ENCODE assay signal across 23 cellular contexts in genomic region chr2:42316910-42317309, GRCh38. TPM values are rescaled to one million over a fixed set of nuclear protein-coding genes. Genes with fewer than 3 reads are reported as not detected.
DNase-seq lines count a peak whose midpoint lies in the region; ATAC-seq and TF ChIP-seq lines count a peak whose summit lies in the region.
"Had no signal": no experiment of that assay in that cellular context is flagged by ENCODE, and none has a peak within 500 bp of the region (broad histone marks: within the 10 kb centered on the region; RNA-seq: fewer than 3 reads in every experiment).

No MANE protein-coding gene starts in this region.

- dilution Hi-C loops in IMR-90 (cut with HindIII; ENCODE audit: low sequenced_read_pairs, unreplicated experiment) = no loop called here

- peak overlapping the region; percentile 25; the same call in 1 of the 2 replicates for H2BK120ac ChIP-seq in IMR-90 (ENCODE audit: low read depth, low read length)

- peak overlapping the region; percentile 24; the same call in 1 of the 2 replicates for H3K18ac ChIP-seq in IMR-90 (ENCODE audit: low read depth, low read length)

- no peak for TF ChIP-seq POLR2A in IMR-90 (IDR thresholded peaks at IDR 0.05; ENCODE audit: low read depth, low read length)

- no peak overlapping the region; a peak in 1 of 4 replicates for H4K8ac ChIP-seq in IMR-90 (ENCODE audit: low read depth in 2 of 2, low read length in 2 of 2)

- no peak overlapping the region; the same call in 1 of the 2 replicates for H4K5ac ChIP-seq in IMR-90 (ENCODE audit: low read depth, low read length)

- no TSS peak for BruUV-seq in IMR-90 (replicated peaks; lab: Mats Ljungman, UMichigan)

- H3K27ac Mint-ChIP-seq in activated T-cell treated with anti-CD3 and anti-CD28 coated beads, Interleukin-2, amount 50 U/mL, for 72 hours = peak overlapping the region; percentile 77
- peak overlapping the region; percentile 31 to 82 (median 38) for H3K27ac Mint-ChIP-seq in CD4-positive, CD25-positive, alpha-beta regulatory T cell
- H3K27ac Mint-ChIP-seq in naive thymus-derived CD8-positive, alpha-beta T cell = peak overlapping the region in 8 of 10 donors; percentile 19 to 75 (median 71)

- no CpG with 5 or more reads among the region's 3 CpGs for WGBS in IMR-90 (ENCODE audit: extremely low coverage in 2 of 2, insufficient read length in 1 of 2), 2 experiments

- H3K9me3 Mint-ChIP-seq in activated T-cell treated with anti-CD3 and anti-CD28 coated beads, Interleukin-2, amount 50 U/mL, for 72 hours = no peaks in the 10 kb centered on the region
- H3K9me3 Mint-ChIP-seq in CD4-positive, CD25-positive, alpha-beta regulatory T cell = no peaks in the 10 kb centered on the region
- no peaks in the 10 kb centered on the region for H3K9me3 Mint-ChIP-seq in naive thymus-derived CD8-positive, alpha-beta T cell
- H3K9me3 Mint-ChIP-seq: IgD-negative memory B cell had no signal

- DNase-seq in activated T-cell treated with anti-CD3 and anti-CD28 coated beads, Interleukin-2, amount 50 U/mL, for 72 hours = no peak
- DNase-seq in activated T-cell treated with anti-CD3 and anti-CD28 coated beads, Interleukin-2, amount 50 U/mL, for 48 hours = no peak
- no peak for DNase-seq in CD4-positive, CD25-positive, alpha-beta regulatory T cell
- no peak for DNase-seq in IMR-90
- no peak for DNase-seq in naive thymus-derived CD8-positive, alpha-beta T cell
- DNase-seq in effector CD4-positive, alpha-beta T cell = no peak
- DNase-seq in LoVo (ENCODE audit: low spot score) = no peak
- DNase-seq in SKM-1 (lab: John Stamatoyannopoulos, UW; ENCODE audit: unreplicated experiment) = no peak
- DNase-seq: C1 segment of cervical spinal cord, COR-L47, DMS 273 treated with DMSO at 0.1 percent for 48 hours, GDM1, H7, Karpas-422, MG63, NCI-H1048, NCI-H1436, NCI-H1930, NCI-H226, NCI-H524, NCI-H82, SHP77 had no signal

- H3K27me3 ChIP-seq in CD4-positive, CD25-positive, alpha-beta regulatory T cell (ENCODE audit: control insufficient read depth, insufficient read depth, low read length) = no peaks in the 10 kb centered on the region
- H3K27me3 ChIP-seq in IMR-90 (ENCODE audit: control insufficient read depth, insufficient read depth, low read length) = no peaks in the 10 kb centered on the region
- H3K27me3 ChIP-seq: MG63 had no signal

- H3K4me3 Mint-ChIP-seq in activated T-cell treated with anti-CD3 and anti-CD28 coated beads, Interleukin-2, amount 50 U/mL, for 72 hours = no peak overlapping the region
- H3K4me3 Mint-ChIP-seq in CD4-positive, CD25-positive, alpha-beta regulatory T cell = no peak overlapping the region
- H3K4me3 Mint-ChIP-seq in naive thymus-derived CD8-positive, alpha-beta T cell = no peak overlapping the region
- H3K4me3 Mint-ChIP-seq: IgD-negative memory B cell had no signal

- H3K14ac ChIP-seq in IMR-90 (replicated peaks; ENCODE audit: low read depth, low read length) = no peak overlapping the region

- peak overlapping the region; percentile 46; the same call in 1 of the 2 replicates for H2BK20ac ChIP-seq in IMR-90 (ENCODE audit: low read depth, low read length)

- H2AFZ ChIP-seq in IMR-90 (replicated peaks; ENCODE audit: low read length, poor library complexity) = no peak overlapping the region

- no peaks in the 10 kb centered on the region for H4K20me1 ChIP-seq in IMR-90 (ENCODE audit: insufficient read depth, low read length)

- H3K4ac ChIP-seq in IMR-90 (ENCODE audit: low read depth, low read length) = 0 out of 2 replicates have a peak overlapping the region, but pooled peaks have one; percentile 3

- peaks cover 4 to 25% of the 10 kb centered on the region in 2 donors for H3K36me3 Mint-ChIP-seq in activated T-cell treated with anti-CD3 and anti-CD28 coated beads, Interleukin-2, amount 50 U/mL, for 72 hours (ENCODE audit: insufficient read depth in 2 of 2)
- H3K36me3 Mint-ChIP-seq in CD4-positive, CD25-positive, alpha-beta regulatory T cell = peaks cover 38% of the 10 kb centered on the region
- H3K36me3 Mint-ChIP-seq in naive thymus-derived CD8-positive, alpha-beta T cell = peaks cover 18 to 70% (median 26%) of the 10 kb centered on the region in 3 donors

- H3K4me2 ChIP-seq in IMR-90 (ENCODE audit: low read depth, low read length) = no peak overlapping the region

- in situ Hi-C loops in IMR-90 (cut with MboI; ENCODE audit: low sequenced_read_pairs) = no loop called here

- peak overlapping the region; percentile 38 for H2BK5ac ChIP-seq in IMR-90 (ENCODE audit: low read depth, low read length, poor library complexity, severe bottlenecking)

- peaks cover 25% of the 10 kb centered on the region for H3K4me1 Mint-ChIP-seq in activated T-cell treated with anti-CD3 and anti-CD28 coated beads, Interleukin-2, amount 50 U/mL, for 72 hours (ENCODE audit: low read depth)
- peaks cover 23 to 37% (median 27%) of the 10 kb centered on the region in 4 donors for H3K4me1 Mint-ChIP-seq in CD4-positive, CD25-positive, alpha-beta regulatory T cell
- H3K4me1 Mint-ChIP-seq in naive thymus-derived CD8-positive, alpha-beta T cell = peaks cover 8 to 30% (median 17%) of the 10 kb centered on the region in 4 donors
- H3K4me1 Mint-ChIP-seq: IgD-negative memory B cell had no signal

- ATAC-seq in activated T-cell treated with anti-CD3 and anti-CD28 coated beads, Interleukin-2, amount 50 U/mL, for 72 hours (replicated peaks in 1 of 2) = no peak
- no peak for ATAC-seq in CD4-positive, CD25-positive, alpha-beta regulatory T cell (ENCODE audit: low read depth in 2 of 2)
- ATAC-seq in IMR-90 (ENCODE audit: low read depth) = no peak
- no peak for ATAC-seq in naive thymus-derived CD8-positive, alpha-beta T cell

- no peak overlapping the region for H3K4me3 ChIP-seq in CD4-positive, CD25-positive, alpha-beta regulatory T cell (ENCODE audit: low read depth, low read length)
- no peak overlapping the region for H3K4me3 ChIP-seq in IMR-90 (ENCODE audit: insufficient read depth, low read depth, low read length)
- H3K4me3 ChIP-seq: MG63 had no signal

- peaks cover 12% of the 10 kb centered on the region for H3K9me1 ChIP-seq in IMR-90 (ENCODE audit: insufficient read depth, low read length)

- H3K27me3 Mint-ChIP-seq in activated T-cell treated with anti-CD3 and anti-CD28 coated beads, Interleukin-2, amount 50 U/mL, for 72 hours (ENCODE audit: low read depth) = no peaks in the 10 kb centered on the region
- H3K27me3 Mint-ChIP-seq in CD4-positive, CD25-positive, alpha-beta regulatory T cell = no peaks in the 10 kb centered on the region
- no peaks in the 10 kb centered on the region for H3K27me3 Mint-ChIP-seq in naive thymus-derived CD8-positive, alpha-beta T cell
- H3K27me3 Mint-ChIP-seq: IgD-negative memory B cell had no signal

- H3K79me1 ChIP-seq in IMR-90 (ENCODE audit: low read depth in 1 of 2, low read length in 2 of 2) = peaks cover 0 to 18% of the 10 kb centered on the region in 2 experiments; a peak in 2 of 4 replicates

- intact Hi-C loops in IMR-90 (cut with micrococcal nuclease) = no loop called here

- CTCF ChIA-PET in IMR-90 (lab: Yijun Ruan, JAX) = interaction anchor here (0.6 to 0.8 kb wide), 2 partner anchors 11 to 365 kb away, joined by 3 read pairs; no protein-coding TSS in a partner anchor

- peak overlapping the region; percentile 5 for H3K27ac ChIP-seq in CD4-positive, CD25-positive, alpha-beta regulatory T cell (ENCODE audit: insufficient read depth, low read length, poor library complexity, severe bottlenecking)
- H3K27ac ChIP-seq in IMR-90 (ENCODE audit: insufficient read depth, low read length) = no peak overlapping the region

- peak overlapping the region; percentile 78 for H2AK5ac ChIP-seq in IMR-90 (ENCODE audit: low read depth, low read length)

- no peak overlapping the region for H2AK9ac ChIP-seq in IMR-90 (replicated peaks; ENCODE audit: low read depth, low read length, poor library complexity)

- no peak overlapping the region for H3K56ac ChIP-seq in IMR-90 (ENCODE audit: extremely low read depth, insufficient read depth, low read length)

- H3K23ac ChIP-seq in IMR-90 (ENCODE audit: low read depth, low read length) = no peak overlapping the region

- no peak for TF ChIP-seq RAD21 in IMR-90 (IDR thresholded peaks at IDR 0.05; ENCODE audit: low read length)

- H3K9me3 ChIP-seq in CD4-positive, CD25-positive, alpha-beta regulatory T cell (ENCODE audit: control insufficient read depth in 2 of 2, low read length in 2 of 2) = no peaks in the 10 kb centered on the region
- H3K9me3 ChIP-seq in IMR-90 (ENCODE audit: control insufficient read depth, insufficient read depth, low read length) = no peaks in the 10 kb centered on the region
- H3K9me3 ChIP-seq: MG63 had no signal

- peaks cover 67% of the 10 kb centered on the region for H3K36me3 ChIP-seq in CD4-positive, CD25-positive, alpha-beta regulatory T cell (ENCODE audit: control insufficient read depth, insufficient read depth, low read length)
- H3K36me3 ChIP-seq in IMR-90 (ENCODE audit: control insufficient read depth, insufficient read depth, low read length) = peaks cover 9% of the 10 kb centered on the region

- peaks cover 4% of the 10 kb centered on the region for H3K4me1 ChIP-seq in CD4-positive, CD25-positive, alpha-beta regulatory T cell (ENCODE audit: control insufficient read depth, insufficient read depth, low read length, poor library complexity, severe bottlenecking)
- peaks cover 10% of the 10 kb centered on the region for H3K4me1 ChIP-seq in IMR-90 (ENCODE audit: control insufficient read depth, insufficient read depth, low read length)

- peak overlapping the region; percentile 44; the same call in 1 of the 2 replicates for H4K91ac ChIP-seq in IMR-90 (ENCODE audit: insufficient read depth, low read depth, low read length)

- no peak for TF ChIP-seq CTCF in IMR-90 (conservative IDR thresholded peaks at IDR 0.05; ENCODE audit: low read depth, low read length)

- POLR2A ChIA-PET in IMR-90 (lab: Charles Lee; ENCODE audit: unreplicated experiment) = no interaction called here
- POLR2A ChIA-PET in naive thymus-derived CD8-positive, alpha-beta T cell (lab: Charles Lee) = no interaction called here

- H2BK15ac ChIP-seq in IMR-90 (ENCODE audit: low read depth, low read length) = peak overlapping the region; percentile 12; the same call in 2 of the 3 replicates

- no peak overlapping the region for H3K9ac ChIP-seq in IMR-90 (ENCODE audit: low read depth, low read length)

TF ChIP-seq in IMR-90, 13 proteins besides CTCF, POLR2A, EP300 and RAD21 (continues in another document):
- TF ChIP-seq BHLHE40 (IDR thresholded peaks at IDR 0.05; ENCODE audit: low read depth, low read length) (no peak), FOS (IDR thresholded peaks at IDR 0.05; ENCODE audit: low read depth, low read length) (no peak), MXI1 (IDR thresholded peaks at IDR 0.05; ENCODE audit: borderline replicate concordance, low read depth, low read length) (no peak)

RNA-seq across cellular contexts. Expression of gene COX7A2L, which starts 44.1 kb away (rescaled TPM):
- total RNA-seq in activated T-cell treated with anti-CD3 and anti-CD28 coated beads, Interleukin-2, amount 50 U/mL, for 72 hours = 100 to 1,000 TPM; 140 to 157 TPM
- 57.2 TPM for total RNA-seq in CD4-positive, CD25-positive, alpha-beta regulatory T cell
- 100 to 1,000 TPM; 186 to 214 (median 193) TPM for polyA plus RNA-seq in CD4-positive, CD25-positive, alpha-beta regulatory T cell
- total RNA-seq in IMR-90 (2012; rRNA removed) = 123 and 192 TPM in 2 replicates
- 97.5 and 132 TPM in 2 replicates for polyA plus RNA-seq in IMR-90 (2012; rRNA removed)
- 77.9 and 131 TPM in 2 replicates for polyA plus RNA-seq in IMR-90 (2012; cell fraction: cytosol; rRNA removed)
- 18.4 and 53.3 TPM in 2 replicates for polyA plus RNA-seq in IMR-90 (2012; cell fraction: nucleus; rRNA removed; ENCODE audit: low replicate concordance)
- total RNA-seq in naive thymus-derived CD8-positive, alpha-beta T cell = 10 to 100 TPM; 73.1 to 76.7 TPM
- 100 to 1,000 TPM; 174 to 222 (median 194) TPM for polyA plus RNA-seq in naive thymus-derived CD8-positive, alpha-beta T cell
